ENCODE assay signal across 23 cellular contexts in the genomic region with DNA sequence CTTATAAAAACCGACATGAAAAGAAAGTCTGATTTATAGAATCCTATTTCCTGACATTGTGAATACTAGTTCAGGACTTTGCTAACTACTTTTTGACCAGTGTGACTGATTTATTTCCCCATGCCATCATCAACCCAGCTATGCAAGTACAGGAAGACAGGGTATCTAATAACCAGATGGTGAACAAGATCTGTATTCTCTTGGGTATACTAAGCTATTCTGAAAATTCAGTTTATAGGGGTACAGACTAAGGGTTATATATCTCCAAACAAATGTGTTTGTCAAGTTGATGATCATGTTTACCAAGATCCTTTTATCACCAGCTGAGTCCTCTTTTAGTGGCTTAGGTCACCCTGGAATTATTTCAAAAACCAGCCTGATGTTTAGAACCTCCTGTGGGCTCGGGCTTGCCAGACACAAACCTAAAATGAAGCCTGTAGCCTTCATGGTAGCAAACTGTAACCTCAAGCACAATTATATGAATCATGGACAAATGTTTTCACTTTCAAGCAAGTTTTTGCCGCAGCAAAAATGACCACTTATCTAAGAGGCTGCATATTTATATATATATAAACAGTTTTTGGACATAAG.
DNase-seq lines count a peak whose midpoint lies in the region; ATAC-seq and TF ChIP-seq lines count a peak whose summit lies in the region.
"Had no signal": no experiment of that assay in that cellular context is flagged by ENCODE, and none has a peak within 500 bp of the region (broad histone marks: within the 10 kb centered on the region; RNA-seq: fewer than 3 reads in every experiment).

No MANE protein-coding gene starts in this region.

- no peak overlapping the region for H3K27ac Mint-ChIP-seq in activated T-helper 17 cell treated with anti-CD3 and anti-CD28 coated beads, Interleukin-2, amount 50 U/mL, for 72 hours
- H3K27ac Mint-ChIP-seq: activated CD4-positive, alpha-beta memory T cell treated with anti-CD3 and anti-CD28 coated beads for 36 hours; activated naive CD4-positive, alpha-beta T cell treated with anti-CD3 and anti-CD28 coated beads, Interleukin-2, amount 50 U/mL, for 24 hours; activated T-cell treated with anti-CD3 and anti-CD28 coated beads, Interleukin-2, amount 50 U/mL, for 24 hours; brain; CD4-positive, alpha-beta memory T cell; mesothelial cell of epicardium; neural progenitor cell had no signal

- no peak overlapping the region for H3K4me3 ChIP-seq in LNCaP clone FGC (ENCODE audit: low read depth, low read length)
- H3K4me3 ChIP-seq in right atrium auricular region, result no peak overlapping the region
- H3K4me3 ChIP-seq: coronary artery, gastroesophageal sphincter, neural progenitor cell, transverse colon had no signal

- H3K9me3 ChIP-seq in right atrium auricular region, result no peaks in the 10 kb centered on the region
- H3K9me3 ChIP-seq: gastroesophageal sphincter, transverse colon had no signal

- no peaks in the 10 kb centered on the region for H3K27me3 Mint-ChIP-seq in activated T-helper 17 cell treated with anti-CD3 and anti-CD28 coated beads, Interleukin-2, amount 50 U/mL, for 72 hours
- H3K27me3 Mint-ChIP-seq: activated CD4-positive, alpha-beta memory T cell treated with anti-CD3 and anti-CD28 coated beads for 36 hours; activated naive CD4-positive, alpha-beta T cell treated with anti-CD3 and anti-CD28 coated beads, Interleukin-2, amount 50 U/mL, for 24 hours; activated T-cell treated with anti-CD3 and anti-CD28 coated beads, Interleukin-2, amount 50 U/mL, for 24 hours; brain; CD4-positive, alpha-beta memory T cell had no signal

- no peaks in the 10 kb centered on the region for H3K27me3 ChIP-seq in right atrium auricular region
- H3K27me3 ChIP-seq: gastroesophageal sphincter, neural progenitor cell, transverse colon had no signal

- DNase-seq in AG08395 (ENCODE audit: low spot score), result peak; percentile 39
- peak; percentile 76 for DNase-seq in LNCaP clone FGC (ENCODE audit: low read depth)
- DNase-seq in T1000 (lab: John Stamatoyannopoulos, UW), result peak; percentile 48
- peak; percentile 31 for DNase-seq in left kidney (ENCODE audit: low read depth, low spot score)
- DNase-seq in GM03348 (ENCODE audit: low spot score), result no peak
- DNase-seq in right atrium auricular region (ENCODE audit: low spot score), result no peak
- DNase-seq: activated CD4-positive, alpha-beta memory T cell treated with anti-CD3 and anti-CD28 coated beads for 36 hours; activated T-cell treated with anti-CD3 and anti-CD28 coated beads, Interleukin-2, amount 50 U/mL, for 24 hours; CD4-positive, alpha-beta memory T cell; NCI-H146; NCI-H226; stimulated activated naive CD4-positive, alpha-beta T cell treated with Interleukin-2 at 50 U/mL for 16 hours; T-helper 1 cell; transverse colon had no signal

- H3K4me3 Mint-ChIP-seq in activated T-helper 17 cell treated with anti-CD3 and anti-CD28 coated beads, Interleukin-2, amount 50 U/mL, for 72 hours, result no peak overlapping the region
- H3K4me3 Mint-ChIP-seq: activated CD4-positive, alpha-beta memory T cell treated with anti-CD3 and anti-CD28 coated beads for 36 hours; activated naive CD4-positive, alpha-beta T cell treated with anti-CD3 and anti-CD28 coated beads, Interleukin-2, amount 50 U/mL, for 24 hours; activated T-cell treated with anti-CD3 and anti-CD28 coated beads, Interleukin-2, amount 50 U/mL, for 24 hours; brain; CD4-positive, alpha-beta memory T cell; mesothelial cell of epicardium; neural progenitor cell had no signal

- no peak for TF ChIP-seq CTCF in LNCaP clone FGC (IDR thresholded peaks at IDR 0.05; ENCODE audit: control insufficient read depth, extremely low read depth, insufficient read depth)
- TF ChIP-seq CTCF in right atrium auricular region (IDR thresholded peaks at IDR 0.05), result no peak

- no peaks in the 10 kb centered on the region for H3K9me3 Mint-ChIP-seq in activated T-helper 17 cell treated with anti-CD3 and anti-CD28 coated beads, Interleukin-2, amount 50 U/mL, for 72 hours
- H3K9me3 Mint-ChIP-seq: activated CD4-positive, alpha-beta memory T cell treated with anti-CD3 and anti-CD28 coated beads for 36 hours; activated naive CD4-positive, alpha-beta T cell treated with anti-CD3 and anti-CD28 coated beads, Interleukin-2, amount 50 U/mL, for 24 hours; activated T-cell treated with anti-CD3 and anti-CD28 coated beads, Interleukin-2, amount 50 U/mL, for 24 hours; brain; CD4-positive, alpha-beta memory T cell; mesothelial cell of epicardium; neural progenitor cell had no signal

- no peak for ATAC-seq in esophagus mucosa
- no peak for ATAC-seq in activated T-helper 17 cell treated with anti-CD3 and anti-CD28 coated beads, Interleukin-2, amount 50 U/mL, for 72 hours (replicated peaks)
- ATAC-seq: gastroesophageal sphincter, Right ventricle myocardium inferior had no signal

- H3K4me1 Mint-ChIP-seq in activated T-helper 17 cell treated with anti-CD3 and anti-CD28 coated beads, Interleukin-2, amount 50 U/mL, for 72 hours, result peaks cover 6% of the 10 kb centered on the region
- H3K4me1 Mint-ChIP-seq: activated naive CD4-positive, alpha-beta T cell treated with anti-CD3 and anti-CD28 coated beads, Interleukin-2, amount 50 U/mL, for 24 hours; CD4-positive, alpha-beta memory T cell; neural progenitor cell had no signal

- H3K36me3 ChIP-seq in right atrium auricular region, result no peaks in the 10 kb centered on the region
- H3K36me3 ChIP-seq: gastroesophageal sphincter, neural progenitor cell, transverse colon had no signal

- no peaks in the 10 kb centered on the region for H3K36me3 Mint-ChIP-seq in activated T-helper 17 cell treated with anti-CD3 and anti-CD28 coated beads, Interleukin-2, amount 50 U/mL, for 72 hours (ENCODE audit: low read depth)
- H3K36me3 Mint-ChIP-seq: activated CD4-positive, alpha-beta memory T cell treated with anti-CD3 and anti-CD28 coated beads for 36 hours; activated naive CD4-positive, alpha-beta T cell treated with anti-CD3 and anti-CD28 coated beads, Interleukin-2, amount 50 U/mL, for 24 hours; brain; CD4-positive, alpha-beta memory T cell; mesothelial cell of epicardium; neural progenitor cell had no signal

- peaks cover 0 to 19% of the 10 kb centered on the region in 2 donors for H3K4me1 ChIP-seq in right atrium auricular region
- H3K4me1 ChIP-seq: neural progenitor cell had no signal

- no peak overlapping the region for H3K27ac ChIP-seq in right atrium auricular region
- H3K27ac ChIP-seq: coronary artery, gastroesophageal sphincter, neural progenitor cell, transverse colon had no signal

Comparison
In these comparisons a context has a peak if more than half of its experiments do, and no peak if none do; other contexts are left out.
1. DNase-seq: peak in AG08395 (single experiment), LNCaP clone FGC (single experiment), T1000 (single experiment) and left kidney (single experiment); none in GM03348 (single experiment) and right atrium auricular region (single experiment).